Comparison of ENCODE assay signal across 17 cellular contexts in genomic region chr17:39073916-39074315, GRCh38.
"Had no signal": no experiment of that assay in that cellular context is flagged by ENCODE, and none has a peak within 500 bp of the region (broad histone marks: within the 10 kb centered on the region; RNA-seq: fewer than 3 reads in every experiment).

No MANE protein-coding gene starts in this region.

- H3K27me3 ChIP-seq: brain microvascular endothelial cell, esophagus muscularis mucosa, transverse colon had no signal

- H3K27ac ChIP-seq: brain microvascular endothelial cell, coronary artery, esophagus muscularis mucosa, lower lobe of right lung, transverse colon had no signal

- H3K36me3 Mint-ChIP-seq: natural killer cell treated with Interleukin-12 subunit alpha and Interleukin-12 subunit beta and Interleukin-15 and Interleukin-18, amount 100 ng/mL, for 72 hours had no signal

- H3K9me3 ChIP-seq: esophagus muscularis mucosa, lower lobe of right lung, transverse colon had no signal

- H3K4me3 Mint-ChIP-seq: activated B cell treated with CpG ODN at 0.5 μM for 24 hours; activated CD4-positive, alpha-beta memory T cell treated with anti-CD3 and anti-CD28 coated beads for 36 hours; activated T-cell treated with anti-CD3 and anti-CD28 coated beads, Interleukin-2, amount 50 U/mL, for 24 hours; natural killer cell treated with Interleukin-12 subunit alpha and Interleukin-12 subunit beta and Interleukin-15 and Interleukin-18, amount 100 ng/mL, for 72 hours; T-cell had no signal

- H3K27ac Mint-ChIP-seq: activated B cell treated with CpG ODN at 0.5 μM for 24 hours; activated CD4-positive, alpha-beta memory T cell treated with anti-CD3 and anti-CD28 coated beads for 36 hours; activated T-cell treated with anti-CD3 and anti-CD28 coated beads, Interleukin-2, amount 50 U/mL, for 24 hours; activated T-helper 2 cell treated with anti-CD3 and anti-CD28 coated beads, Interferon-gamma antibody, Interleukin-2, Interleukin-4, amounts not matched to agents 10 μg/mL and 5 μg/mL and 100 μg/mL, durations not matched to agents 14 hours and 24 hours and 36 hours; natural killer cell treated with Interleukin-12 subunit alpha and Interleukin-12 subunit beta and Interleukin-15 and Interleukin-18, amount 100 ng/mL, for 72 hours had no signal

- H3K9me3 Mint-ChIP-seq: activated B cell treated with CpG ODN at 0.5 μM for 24 hours; activated CD4-positive, alpha-beta memory T cell treated with anti-CD3 and anti-CD28 coated beads for 36 hours; activated T-cell treated with anti-CD3 and anti-CD28 coated beads, Interleukin-2, amount 50 U/mL, for 24 hours; activated T-helper 2 cell treated with anti-CD3 and anti-CD28 coated beads, Interferon-gamma antibody, Interleukin-2, Interleukin-4, amounts not matched to agents 10 μg/mL and 5 μg/mL and 100 μg/mL, durations not matched to agents 14 hours and 24 hours and 36 hours; natural killer cell treated with Interleukin-12 subunit alpha and Interleukin-12 subunit beta and Interleukin-15 and Interleukin-18, amount 100 ng/mL, for 72 hours; T-cell had no signal

- ATAC-seq: lower lobe of right lung; right cardiac atrium; stimulated activated naive CD8-positive, alpha-beta T cell treated with anti-CD3 and anti-CD28 coated beads, Interleukin-15, Interleukin-2, amounts not matched to agents 100 U/mL and 50 U/mL, for 24 hours; T-cell had no signal

- H3K4me1 Mint-ChIP-seq: activated B cell treated with CpG ODN at 0.5 μM for 24 hours had no signal

- DNase-seq: activated B cell treated with CpG ODN at 0.5 μM for 24 hours; activated CD4-positive, alpha-beta memory T cell treated with anti-CD3 and anti-CD28 coated beads for 36 hours; activated CD4-positive, alpha-beta T cell treated with anti-CD3 and anti-CD28 coated beads for 4 hours; activated naive CD4-positive, alpha-beta T cell treated with Interleukin-2 at 50 U/mL for 16 hours; activated T-cell treated with anti-CD3 and anti-CD28 coated beads, Interleukin-2, amount 50 U/mL, for 24 hours; brain microvascular endothelial cell; hippocampal formation; lower lobe of right lung; right cardiac atrium; stimulated activated naive CD8-positive, alpha-beta T cell treated with anti-CD3 and anti-CD28 coated beads, Interleukin-15, Interleukin-2, amounts not matched to agents 100 U/mL and 50 U/mL, for 24 hours; substantia nigra; T-cell; transverse colon had no signal

- H3K27me3 Mint-ChIP-seq: activated B cell treated with CpG ODN at 0.5 μM for 24 hours; activated CD4-positive, alpha-beta memory T cell treated with anti-CD3 and anti-CD28 coated beads for 36 hours; activated T-cell treated with anti-CD3 and anti-CD28 coated beads, Interleukin-2, amount 50 U/mL, for 24 hours; natural killer cell treated with Interleukin-12 subunit alpha and Interleukin-12 subunit beta and Interleukin-15 and Interleukin-18, amount 100 ng/mL, for 72 hours; T-cell had no signal
